In genomic region chr4:145130788-145131398, GRCh38 we compare ENCODE assay signal across 1 cellular context.
TF ChIP-seq lines count a peak whose summit lies in the region.

No MANE protein-coding gene starts in this region.

TF ChIP-seq in endothelial cell of umbilical vein, 7 proteins besides CTCF, POLR2A, EP300 and RAD21:
- TF ChIP-seq POLR2AphosphoS5 (IDR thresholded peaks at IDR 0.05; ENCODE audit: insufficient read depth, low read depth, low read length) = peak; percentile 36
- TF ChIP-seq GATA2 (IDR thresholded peaks at IDR 0.05; ENCODE audit: insufficient read depth, insufficient read length, low read depth, low read length) = no peak
- no peak for TF ChIP-seq MYC (IDR thresholded peaks at IDR 0.05; ENCODE audit: low read depth, low read length)
- TF ChIP-seq JUN (IDR thresholded peaks at IDR 0.05; ENCODE audit: borderline replicate concordance, insufficient read depth, insufficient read length, low read depth) = no peak
- TF ChIP-seq EZH2 (IDR thresholded peaks at IDR 0.05; ENCODE audit: borderline replicate concordance, low read depth, low read length, severe bottlenecking) = no peak
- TF ChIP-seq FOS (IDR thresholded peaks at IDR 0.05; ENCODE audit: borderline replicate concordance, insufficient read depth, low read length) = no peak
- no peak for TF ChIP-seq MAX (IDR thresholded peaks at IDR 0.05; ENCODE audit: insufficient read depth, insufficient read length)
